Comparison of ENCODE assay signal across 8 cellular contexts in the genomic region with DNA sequence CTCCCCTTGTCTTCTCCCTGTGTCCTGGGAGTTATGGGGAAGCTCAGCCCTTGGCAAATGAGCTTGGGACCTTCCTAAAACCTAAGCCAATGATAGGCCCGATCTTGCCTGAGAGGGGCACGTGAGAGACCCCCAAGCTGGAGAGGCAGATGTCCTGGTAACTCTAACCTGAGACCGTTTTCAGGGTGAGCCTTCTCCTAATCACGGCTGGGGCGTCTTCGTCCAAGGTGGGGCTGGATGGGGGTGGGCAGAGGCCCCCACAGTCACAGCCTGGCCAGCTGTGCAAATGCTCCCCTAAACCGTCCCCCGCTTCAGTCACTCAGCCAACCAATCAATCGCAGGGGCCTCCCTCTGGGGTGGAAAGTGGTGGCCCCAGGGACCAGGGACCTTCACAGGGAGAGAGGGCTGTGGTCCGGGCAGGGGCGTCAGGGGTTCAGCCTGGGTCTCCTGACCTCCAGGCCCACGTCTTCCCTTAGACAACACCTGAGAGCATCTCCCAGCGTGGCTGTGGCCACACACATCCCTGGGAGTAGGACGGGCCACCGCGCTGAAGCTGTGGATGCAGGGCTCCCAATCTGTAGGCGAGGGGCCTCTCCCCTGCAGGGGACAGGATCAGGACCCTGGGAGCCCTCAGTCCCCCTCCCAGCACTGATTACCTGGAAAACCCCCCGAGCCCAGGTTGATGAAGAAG. TPM values are rescaled to one million over a fixed set of nuclear protein-coding genes. Genes with fewer than 3 reads are reported as not detected.
A peak's percentile ranks its signal among the peaks of the same experiment; 100 is the strongest.
DNase-seq lines count a peak whose midpoint lies in the region; ATAC-seq and TF ChIP-seq lines count a peak whose summit lies in the region.

No MANE protein-coding gene starts in this region.

- H3K4me1 ChIP-seq in testis, result peaks cover 24% of the 10 kb centered on the region

- H3K4me3 ChIP-seq in astrocyte of the spinal cord (ENCODE audit: low read depth, low read length) (peak overlapping the region; percentile 34), testis (peak overlapping the region; percentile 25 to 56)

- no peak for TF ChIP-seq CTCF in astrocyte of the spinal cord (IDR thresholded peaks at IDR 0.05; ENCODE audit: low read depth, low read length)
- no peak for TF ChIP-seq CTCF in testis (IDR thresholded peaks at IDR 0.05)

- no peak overlapping the region for H3K27ac Mint-ChIP-seq in activated CD4-positive, alpha-beta T cell treated with anti-CD3 and anti-CD28 coated beads for 36 hours
- H3K27ac Mint-ChIP-seq in memory B cell, result no peak overlapping the region

- TF ChIP-seq POLR2A in testis (IDR thresholded peaks at IDR 0.05), result no peak

- in situ Hi-C loops in astrocyte of the spinal cord (cut with HindIII; ENCODE audit: low sequenced_read_pairs), result no loop called here

- CTCF ChIA-PET in activated CD4-positive, alpha-beta T cell treated with anti-CD3 and anti-CD28 coated beads for 36 hours (lab: Charles Lee), result no interaction called here

- no peaks in the 10 kb centered on the region for H3K36me3 ChIP-seq in testis (ENCODE audit: low read depth, missing control alignments)

- peak overlapping the region; percentile 52 for H3K4me3 Mint-ChIP-seq in activated CD4-positive, alpha-beta T cell treated with anti-CD3 and anti-CD28 coated beads for 36 hours
- peak overlapping the region; percentile 63 for H3K4me3 Mint-ChIP-seq in memory B cell

- DNase-seq in activated CD4-positive, alpha-beta T cell treated with anti-CD3 and anti-CD28 coated beads for 36 hours, result no peak
- DNase-seq in activated CD4-positive, alpha-beta T cell treated with anti-CD3 and anti-CD28 coated beads, Interleukin-2, amount 50 U/mL, for 1 hour, result no peak
- DNase-seq in astrocyte of the spinal cord (ENCODE audit: low read depth, low spot score) (no peak), memory B cell (ENCODE audit: low spot score in 2 of 2) (no peak), testis (no peak)
- no peak for DNase-seq in stimulated activated CD4-positive, alpha-beta T cell treated with anti-CD3 and anti-CD28 coated beads, Interleukin-2, amount 100 ng/mL, for 48 hours

- H3K27ac ChIP-seq in testis, result no peak overlapping the region

- H3K4me1 Mint-ChIP-seq in activated CD4-positive, alpha-beta T cell treated with anti-CD3 and anti-CD28 coated beads for 36 hours, result peaks cover 16% of the 10 kb centered on the region
- H3K4me1 Mint-ChIP-seq in memory B cell, result peaks cover 9% of the 10 kb centered on the region

- intact Hi-C loops in activated CD4-positive, alpha-beta T cell treated with anti-CD3 and anti-CD28 coated beads for 36 hours (cut with DNase I, micrococcal nuclease), result loop anchor here (5.0 kb wide), 2 partner anchors 55 to 185 kb away; a partner anchor contains a TSS
- intact Hi-C loops in testis (cut with DNase I; ENCODE audit: low total_unique reads), result loop anchor here (5.0 kb wide), 1 partner anchor 230 kb away; no protein-coding TSS in a partner anchor

- 62 to 66% methylated on average over 9 to 16 of the region's 18 CpGs for WGBS in testis, 2 donors

- no peak for ATAC-seq in activated CD4-positive, alpha-beta T cell treated with anti-CD3 and anti-CD28 coated beads for 36 hours
- ATAC-seq in memory B cell (ENCODE audit: low read depth) (no peak), HG02970 (IDR thresholded peaks at IDR 0.05; ENCODE audit: low FRiP score, unreplicated experiment) (no peak), HG03280 (IDR thresholded peaks at IDR 0.05; ENCODE audit: unreplicated experiment) (no peak)

- H3K27me3 ChIP-seq in testis, result no peaks in the 10 kb centered on the region

- POLR2A ChIA-PET in activated CD4-positive, alpha-beta T cell treated with anti-CD3 and anti-CD28 coated beads for 36 hours (lab: Charles Lee), result no interaction called here

- H3K9me3 Mint-ChIP-seq in activated CD4-positive, alpha-beta T cell treated with anti-CD3 and anti-CD28 coated beads for 36 hours (ENCODE audit: low read depth), result no peaks in the 10 kb centered on the region
- H3K9me3 Mint-ChIP-seq in memory B cell, result no peaks in the 10 kb centered on the region

- H3K27me3 Mint-ChIP-seq in activated CD4-positive, alpha-beta T cell treated with anti-CD3 and anti-CD28 coated beads for 36 hours, result peaks cover 26% of the 10 kb centered on the region
- H3K27me3 Mint-ChIP-seq in memory B cell, result peaks cover 23% of the 10 kb centered on the region

- H3K9me3 ChIP-seq in testis, result no peaks in the 10 kb centered on the region

- no peaks in the 10 kb centered on the region for H3K36me3 Mint-ChIP-seq in activated CD4-positive, alpha-beta T cell treated with anti-CD3 and anti-CD28 coated beads for 36 hours (ENCODE audit: low read depth)
- H3K36me3 Mint-ChIP-seq in memory B cell, result no peaks in the 10 kb centered on the region

RNA-seq across cellular contexts. Expression of a gene that starts 30.6 kb away (rescaled TPM):
- 1,000 to 10,000 TPM; 4,119 to 5,987 TPM for total RNA-seq in activated CD4-positive, alpha-beta T cell treated with anti-CD3 and anti-CD28 coated beads for 36 hours
- 1,000 to 10,000 TPM; 1,790 to 2,057 TPM for total RNA-seq in testis
- 1,571 TPM for polyA plus RNA-seq in testis (ENCODE audit: insufficient read depth, low read depth, low replicate concordance)

RNA-seq across cellular contexts. Expression of a gene that starts 46.2 kb away (rescaled TPM):
- total RNA-seq in activated CD4-positive, alpha-beta T cell treated with anti-CD3 and anti-CD28 coated beads for 36 hours, result under 1 TPM; 0.23 to 0.58 TPM
- 1 to 10 TPM; 3.5 to 4.0 TPM for total RNA-seq in testis
- 0.37 TPM for polyA plus RNA-seq in testis (ENCODE audit: insufficient read depth, low read depth, low replicate concordance)
